In genomic region chr10:80502621-80503583, GRCh38 we compare ENCODE assay signal across 10 cellular contexts. TPM values are rescaled to one million over a fixed set of nuclear protein-coding genes. Genes with fewer than 3 reads are reported as not detected.
DNase-seq lines count a peak whose midpoint lies in the region; ATAC-seq, FAIRE-seq and TF ChIP-seq lines count a peak whose summit lies in the region.
"Had no signal": no experiment of that assay in that cellular context is flagged by ENCODE, and none has a peak within 500 bp of the region (broad histone marks: within the 10 kb centered on the region; RNA-seq: fewer than 3 reads in every experiment).

No MANE protein-coding gene starts in this region.

- peak overlapping the region; percentile 35 for H3K4me3 Mint-ChIP-seq in stimulated activated naive CD8-positive, alpha-beta T cell treated with anti-CD3 and anti-CD28 coated beads, Interleukin-15, Interleukin-2, amounts not matched to agents 100 ng/mL and 50 ng/mL, for 24 hours
- no peak overlapping the region for H3K4me3 Mint-ChIP-seq in osteocyte (ENCODE audit: unreplicated experiment)

- no peaks in the 10 kb centered on the region for H3K9me3 Mint-ChIP-seq in stimulated activated naive CD8-positive, alpha-beta T cell treated with anti-CD3 and anti-CD28 coated beads, Interleukin-15, Interleukin-2, amounts not matched to agents 100 ng/mL and 50 ng/mL, for 24 hours
- H3K9me3 Mint-ChIP-seq in osteocyte (ENCODE audit: unreplicated experiment) = no peaks in the 10 kb centered on the region

- no peak for FAIRE-seq in GM12892 (lab: Jason Lieb, UNC)

- peaks cover 62 to 71% of the 10 kb centered on the region in 2 donors for H3K4me1 ChIP-seq in muscle layer of duodenum (ENCODE audit: control insufficient read depth in 1 of 2, insufficient read depth in 2 of 2, low read length in 2 of 2)

- H3K27ac Mint-ChIP-seq in stimulated activated naive CD8-positive, alpha-beta T cell treated with anti-CD3 and anti-CD28 coated beads, Interleukin-15, Interleukin-2, amounts not matched to agents 100 ng/mL and 50 ng/mL, for 24 hours = peak overlapping the region; percentile 95
- H3K27ac Mint-ChIP-seq in osteocyte (ENCODE audit: unreplicated experiment) = no peak overlapping the region

- no peak for TF ChIP-seq POLR2A in GM12892 (IDR thresholded peaks at IDR 0.05; ENCODE audit: low read depth, low read length)

- H3K4me1 Mint-ChIP-seq in stimulated activated naive CD8-positive, alpha-beta T cell treated with anti-CD3 and anti-CD28 coated beads, Interleukin-15, Interleukin-2, amounts not matched to agents 100 ng/mL and 50 ng/mL, for 24 hours (ENCODE audit: low read depth) = peaks cover 79% of the 10 kb centered on the region
- peaks cover 61% of the 10 kb centered on the region for H3K4me1 Mint-ChIP-seq in osteocyte (ENCODE audit: unreplicated experiment)

- no peak for ATAC-seq in stimulated activated naive CD8-positive, alpha-beta T cell treated with anti-CD3 and anti-CD28 coated beads, Interleukin-15, Interleukin-2, amounts not matched to agents 100 U/mL and 50 U/mL, for 24 hours
- ATAC-seq in GM19035 (IDR thresholded peaks at IDR 0.05; ENCODE audit: unreplicated experiment) = no peak

- no peak for DNase-seq in stimulated activated naive CD8-positive, alpha-beta T cell treated with anti-CD3 and anti-CD28 coated beads, Interleukin-15, Interleukin-2, amounts not matched to agents 100 U/mL and 50 U/mL, for 24 hours
- DNase-seq in caudate nucleus (lab: John Stamatoyannopoulos, UW) (no peak), osteocyte (ENCODE audit: extremely low spot score, unreplicated experiment) (no peak), HCEC 1CT (no peak), GM12892 (ENCODE audit: insufficient read length) (no peak)
- DNase-seq: activated CD4-positive, CD25-positive, alpha-beta regulatory T cell treated with anti-CD3 and anti-CD28 coated beads, Interleukin-2, amount 50 U/mL, for 72 hours; effector CD4-positive, alpha-beta T cell had no signal

- no peaks in the 10 kb centered on the region for H3K27me3 Mint-ChIP-seq in stimulated activated naive CD8-positive, alpha-beta T cell treated with anti-CD3 and anti-CD28 coated beads, Interleukin-15, Interleukin-2, amounts not matched to agents 100 ng/mL and 50 ng/mL, for 24 hours
- no peaks in the 10 kb centered on the region for H3K27me3 Mint-ChIP-seq in osteocyte (ENCODE audit: unreplicated experiment)

- H3K27me3 ChIP-seq in muscle layer of duodenum (ENCODE audit: low read depth, low read length) = no peaks in the 10 kb centered on the region

- peak overlapping the region; percentile 24 for H3K27ac ChIP-seq in caudate nucleus (ENCODE audit: low read depth, low read length)
- peak overlapping the region; percentile 48 for H3K27ac ChIP-seq in muscle layer of duodenum (ENCODE audit: low read length)

- H3K4me3 ChIP-seq in muscle layer of duodenum (ENCODE audit: low read depth in 1 of 2, low read length in 2 of 2) = no peak overlapping the region

- peaks cover 9% of the 10 kb centered on the region for H3K36me3 Mint-ChIP-seq in stimulated activated naive CD8-positive, alpha-beta T cell treated with anti-CD3 and anti-CD28 coated beads, Interleukin-15, Interleukin-2, amounts not matched to agents 100 ng/mL and 50 ng/mL, for 24 hours (ENCODE audit: low read depth)
- H3K36me3 Mint-ChIP-seq in osteocyte (ENCODE audit: unreplicated experiment) = no peaks in the 10 kb centered on the region

- TF ChIP-seq CTCF in osteocyte (IDR thresholded peaks at IDR 0.05) = no peak

- H3K36me3 ChIP-seq in muscle layer of duodenum (ENCODE audit: control insufficient read depth in 1 of 2, insufficient read depth in 2 of 2, low read length in 2 of 2) = peaks cover 0 to 3% of the 10 kb centered on the region in 2 donors

- H3K9me3 ChIP-seq in muscle layer of duodenum (ENCODE audit: control insufficient read depth in 1 of 2, low read length in 2 of 2) = no peaks in the 10 kb centered on the region

RNA-seq across cellular contexts. Expression of gene SH2D4B, which starts 34.8 kb away (rescaled TPM):
- total RNA-seq in osteocyte = not detected in 2 replicates
- polyA plus RNA-seq in GM12892 (2012; ENCODE audit: missing spikeins) = 0.13 TPM

RNA-seq across cellular contexts. Expression of gene TSPAN14, which starts 48.8 kb away (rescaled TPM):
- 50.7 and 51.4 TPM in 2 replicates for total RNA-seq in osteocyte
- 12.1 TPM for polyA plus RNA-seq in GM12892 (2012; ENCODE audit: missing spikeins)
